Comparison of ENCODE assay signal across 28 cellular contexts in the genomic region with DNA sequence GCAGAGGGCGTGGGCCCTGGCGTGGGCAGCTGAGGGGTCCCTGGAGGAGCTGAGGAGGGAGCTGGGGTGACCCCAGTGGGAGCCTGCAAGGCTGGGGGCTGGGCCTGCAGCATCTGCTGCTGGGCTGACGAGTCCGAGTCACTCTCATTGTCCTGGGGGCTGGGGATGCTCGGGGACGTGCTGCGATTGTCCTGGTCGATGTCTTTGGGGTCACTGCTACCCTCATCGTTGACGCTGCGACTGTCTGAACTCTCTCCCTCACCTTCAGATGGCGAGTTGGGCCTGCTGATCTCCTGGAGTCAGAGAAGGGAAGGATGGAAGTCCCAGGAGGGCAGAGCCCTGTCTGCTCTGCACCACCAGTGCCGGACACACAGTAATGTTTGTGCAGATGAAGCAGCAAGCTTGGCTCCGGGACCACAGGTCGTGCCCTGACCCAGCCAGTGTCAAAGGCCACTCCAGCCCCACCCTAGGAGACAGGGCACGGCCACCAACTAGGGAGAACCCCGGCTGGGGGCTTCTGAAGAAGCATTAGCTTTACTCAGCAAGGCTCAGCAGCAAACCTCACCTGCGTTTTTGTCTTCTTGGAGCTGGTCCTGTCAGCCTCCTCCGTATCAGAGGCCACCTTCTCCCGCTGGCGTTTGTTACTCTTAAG. TPM values are rescaled to one million over a fixed set of nuclear protein-coding genes. Genes with fewer than 3 reads are reported as not detected.
DNase-seq lines count a peak whose midpoint lies in the region; ATAC-seq, FAIRE-seq and TF ChIP-seq lines count a peak whose summit lies in the region.
"Had no signal": no experiment of that assay in that cellular context is flagged by ENCODE, and none has a peak within 500 bp of the region (broad histone marks: within the 10 kb centered on the region; RNA-seq: fewer than 3 reads in every experiment).

No MANE protein-coding gene starts in this region.

- H3K4me2 ChIP-seq in H1 (ENCODE audit: insufficient read depth in 1 of 2, low read depth in 2 of 2, low read length in 2 of 2): no peak overlapping the region
- H3K4me2 ChIP-seq: BLaER1 had no signal

- H2AK5ac ChIP-seq in H1 (ENCODE audit: low read depth, low read length): no peak overlapping the region

- H3K27ac Mint-ChIP-seq in neural crest cell (ENCODE audit: unreplicated experiment): peak overlapping the region; percentile 91
- H3K27ac Mint-ChIP-seq: activated T-helper 2 cell treated with anti-CD3 and anti-CD28 coated beads, Interferon-gamma antibody, Interleukin-2, Interleukin-4, amounts not matched to agents 10 μg/mL and 5 μg/mL and 100 μg/mL, durations not matched to agents 14 hours and 24 hours and 36 hours; T-helper 2 cell treated with Interferon-gamma antibody and Interleukin-4, amounts not matched to agents 5 μg/mL and 100 μg/mL, for 36 hours; type B pancreatic cell had no signal

- no peak overlapping the region for H3K23ac ChIP-seq in H1 (ENCODE audit: insufficient read length)

- no peak overlapping the region for H3K9ac ChIP-seq in H1 (replicated peaks in 1 of 4; ENCODE audit: extremely low read depth in 1 of 4, low read depth in 3 of 4, low read length in 3 of 4)
- H3K9ac ChIP-seq: BLaER1 had no signal

- H2BK15ac ChIP-seq in H1 (ENCODE audit: low read length): no peak overlapping the region

- H4K91ac ChIP-seq in H1 (replicated peaks; ENCODE audit: insufficient read length, low read length): no peak overlapping the region

- TF ChIP-seq RAD21 in H1 (IDR thresholded peaks at IDR 0.05 in 1 of 2, conservative IDR thresholded peaks at IDR 0.05 in 1 of 2; ENCODE audit: low read depth in 2 of 2, low read length in 2 of 2): no peak

- H3K9me3 Mint-ChIP-seq in neural crest cell: no peaks in the 10 kb centered on the region
- H3K9me3 Mint-ChIP-seq: activated T-helper 2 cell treated with anti-CD3 and anti-CD28 coated beads, Interferon-gamma antibody, Interleukin-2, Interleukin-4, amounts not matched to agents 10 μg/mL and 5 μg/mL and 100 μg/mL, durations not matched to agents 14 hours and 24 hours and 36 hours; T-helper 2 cell treated with Interferon-gamma antibody and Interleukin-4, amounts not matched to agents 5 μg/mL and 100 μg/mL, for 36 hours; type B pancreatic cell had no signal

- H2BK20ac ChIP-seq in H1 (ENCODE audit: low read length): no peak overlapping the region

- no peak overlapping the region for H3K4me3 Mint-ChIP-seq in neural crest cell
- H3K4me3 Mint-ChIP-seq: T-helper 2 cell treated with Interferon-gamma antibody and Interleukin-4, amounts not matched to agents 5 μg/mL and 100 μg/mL, for 36 hours; type B pancreatic cell had no signal

- ATAC-seq in left cardiac atrium (no peak), GM19023 (IDR thresholded peaks at IDR 0.05; ENCODE audit: unreplicated experiment) (no peak)

- H3K27me3 ChIP-seq in left ventricle myocardium inferior (ENCODE audit: low read depth) (no peaks in the 10 kb centered on the region), H1 (replicated peaks in 1 of 4; ENCODE audit: control insufficient read depth in 3 of 4, extremely low read depth in 1 of 4, insufficient read depth in 3 of 4, low read length in 3 of 4) (no peaks in the 10 kb centered on the region)
- H3K27me3 ChIP-seq: BLaER1, brain microvascular endothelial cell, esophagus squamous epithelium had no signal

- H3K4me1 Mint-ChIP-seq in neural crest cell: peaks cover 10% of the 10 kb centered on the region

- no peaks in the 10 kb centered on the region for H3K27me3 Mint-ChIP-seq in neural crest cell (ENCODE audit: low read depth)
- H3K27me3 Mint-ChIP-seq: type B pancreatic cell had no signal

- CTCF ChIA-PET in H1 (lab: Charles Lee; ENCODE audit: partially characterized antibody): interaction anchor here (1.1 to 6.1 kb wide), 2 partner anchors 10 to 11 kb away, joined by 3 to 42 read pairs; no protein-coding TSS in a partner anchor

- DNase-seq in left ventricle myocardium inferior (no peak), left cardiac atrium (no peak), H1 (ENCODE audit: low read depth in 1 of 2, low spot score in 2 of 2) (no peak), neural crest cell (ENCODE audit: low read depth, low spot score) (no peak), NCI-H226 (no peak), NCI-H2081 (lab: John Stamatoyannopoulos, UW) (no peak), DMS153 (lab: John Stamatoyannopoulos, UW) (no peak)
- DNase-seq: ACHN; activated CD4-positive, alpha-beta T cell treated with anti-CD3 and anti-CD28 coated beads, Interleukin-2, amount 50 U/mL, for 1 hour; brain microvascular endothelial cell; DND-41; effector CD8-positive, alpha-beta T cell; esophagus squamous epithelium; islet precursor cell; NCI-H1092; NCI-H187 treated with DMSO at 0.1 percent for 48 hours; NCI-H748 treated with DMSO at 0.1 percent for 48 hours; stimulated activated CD8-positive, alpha-beta memory T cell treated with anti-CD3 and anti-CD28 coated beads, Interleukin-4, amount 100 ng/mL, for 48 hours; WERI-Rb-1 had no signal

- H3K18ac ChIP-seq in H1 (ENCODE audit: extremely low read depth, low read length): no peak overlapping the region

- H4K5ac ChIP-seq in H1 (ENCODE audit: insufficient read length, low read depth, low read length): no peak overlapping the region

- H3K79me2 ChIP-seq in H1 (ENCODE audit: control insufficient read depth in 1 of 2, insufficient read depth in 2 of 2, low read length in 2 of 2): no peaks in the 10 kb centered on the region; a peak in 1 of 4 replicates

- H2BK5ac ChIP-seq in H1 (ENCODE audit: low read depth, low read length): no peak overlapping the region

- H3K14ac ChIP-seq in H1 (ENCODE audit: insufficient read length): no peak overlapping the region

- H3K4me1 ChIP-seq in left ventricle myocardium inferior (peaks cover 79% of the 10 kb centered on the region), H1 (replicated peaks in 1 of 4; ENCODE audit: control insufficient read depth in 3 of 4, insufficient read depth in 4 of 4, low read length in 3 of 4) (no peaks in the 10 kb centered on the region)

- no peak overlapping the region; the same call in 1 of the 2 replicates for H4K8ac ChIP-seq in H1 (ENCODE audit: extremely low read depth, insufficient read depth, low read length)

- POLR2A ChIA-PET in H1 (lab: Charles Lee; ENCODE audit: partially characterized antibody): no interaction called here

- TF ChIP-seq EP300 in H1 (IDR thresholded peaks at IDR 0.05; ENCODE audit: borderline replicate concordance in 1 of 2, low read depth in 2 of 2, low read length in 2 of 2): no peak

- no peak overlapping the region for H3K56ac ChIP-seq in H1 (replicated peaks; ENCODE audit: insufficient read length, low read depth, low read length)

- H3K9me3 ChIP-seq in left ventricle myocardium inferior (replicated peaks) (no peaks in the 10 kb centered on the region), H1 (ENCODE audit: insufficient read depth in 2 of 2, low read depth in 1 of 2, low read length in 1 of 2) (no peaks in the 10 kb centered on the region)
- H3K9me3 ChIP-seq: BLaER1, esophagus squamous epithelium had no signal

- no peak overlapping the region for H2AFZ ChIP-seq in H1 (ENCODE audit: low read length)

- H3K27ac ChIP-seq in left ventricle myocardium inferior (replicated peaks): peak overlapping the region; percentile 94
- no peak overlapping the region for H3K27ac ChIP-seq in H1 (ENCODE audit: low read depth, low read length)
- H3K27ac ChIP-seq: BLaER1, brain microvascular endothelial cell, WERI-Rb-1 had no signal

- WGBS in H1 (ENCODE audit: extremely low coverage in 1 of 2, insufficient coverage in 1 of 2, insufficient read length in 1 of 2, insufficient replicate concordance in 2 of 2, low coverage in 1 of 2, low lambda C conversion rate in 2 of 2, missing lambda C conversion rate in 1 of 2), 2 experiments: 98% methylated on average over 21 of the region's 21 CpGs; no CpG with 5 or more reads in 1 of the 2 experiments

- no peak overlapping the region for H2BK12ac ChIP-seq in H1 (ENCODE audit: low read depth, low read length)

- no peaks in the 10 kb centered on the region for H3K23me2 ChIP-seq in H1 (ENCODE audit: low read depth, low read length)

- peaks cover 5 to 11% of the 10 kb centered on the region in 2 experiments for H4K20me1 ChIP-seq in H1 (replicated peaks in 1 of 2; ENCODE audit: control insufficient read depth in 1 of 2, insufficient read depth in 2 of 2, low read length in 2 of 2)

- TF ChIP-seq CTCF in left ventricle myocardium inferior (IDR thresholded peaks at IDR 0.05; ENCODE audit: borderline replicate concordance) (no peak), H1 (IDR thresholded peaks at IDR 0.05; ENCODE audit: control extremely low read depth in 1 of 3, insufficient read depth in 1 of 3, low read depth in 1 of 3, low read length in 3 of 3) (no peak), neural crest cell (conservative IDR thresholded peaks at IDR 0.05) (no peak)

- FAIRE-seq in H1 (lab: Jason Lieb, UNC): no peak
- FAIRE-seq: colon, frontal cortex, H54 had no signal

- H3K36me3 ChIP-seq in left ventricle myocardium inferior: peaks cover 100% of the 10 kb centered on the region
- peaks cover 14 to 67% (median 57%) of the 10 kb centered on the region in 4 experiments for H3K36me3 ChIP-seq in H1 (ENCODE audit: control insufficient read depth in 2 of 4, insufficient read depth in 4 of 4, low read length in 3 of 4)

- peaks cover 11% of the 10 kb centered on the region for H3K36me3 Mint-ChIP-seq in neural crest cell (ENCODE audit: low read depth)

- intact Hi-C loops in left ventricle myocardium inferior (cut with micrococcal nuclease) (no loop called here), left cardiac atrium (cut with DNase I) (no loop called here)

- peaks cover 3% of the 10 kb centered on the region; the same call in 1 of the 2 replicates for H3K79me1 ChIP-seq in H1 (ENCODE audit: low read depth, low read length)

- H3K4ac ChIP-seq in H1 (replicated peaks; ENCODE audit: insufficient read length, low read depth, low read length): no peak overlapping the region

- H3K4me3 ChIP-seq in left ventricle myocardium inferior (no peak overlapping the region), H1 (ENCODE audit: extremely low read depth in 1 of 4, insufficient read depth in 2 of 4, low read depth in 3 of 4, low read length in 4 of 4) (no peak overlapping the region)
- H3K4me3 ChIP-seq: BLaER1, esophagus squamous epithelium, lung had no signal

- no peak for TF ChIP-seq POLR2A in H1 (IDR thresholded peaks at IDR 0.05; ENCODE audit: control extremely low read depth in 1 of 2, low read depth in 2 of 2, low read length in 2 of 2)

- H2BK120ac ChIP-seq in H1 (replicated peaks; ENCODE audit: low read depth, low read length): no peak overlapping the region

RNA-seq across cellular contexts. Expression of gene SLC45A1, which starts 43.4 kb away (rescaled TPM):
- 1.8 TPM for total RNA-seq in left ventricle myocardium inferior
- 1 to 10 TPM; 1.8 to 2.2 TPM for total RNA-seq in left cardiac atrium
- total RNA-seq in H1 (2021; fragmentation: NEBNext Ultra II Directional; extraction: Animal tissue kit (Norgen Biotek cat#: 25700)): 1.6 and 1.7 TPM in 2 replicates
- 1.0 and 1.6 TPM in 2 replicates for polyA plus RNA-seq in H1 (2011; rRNA removed)
- 0.96 TPM for polyA plus RNA-seq in H1 (2011; cell fraction: cytosol; rRNA removed)
- polyA plus RNA-seq in H1 (2011; cell fraction: nucleus; rRNA removed): 1.5 TPM
- 1.6 to 2.1 TPM (median 1.8 TPM) in 4 replicates for polyA plus RNA-seq in H1 (2012, experiment 1 of 2)
- polyA plus RNA-seq in H1 (2012, experiment 2 of 2): 1.8 TPM
- polyA plus RNA-seq in H1 (2013, experiment 1 of 2): 2.7 TPM
- polyA plus RNA-seq in H1 (2013, experiment 2 of 2): 3.0 TPM
- polyA minus RNA-seq in H1 (2011; rRNA and poly(A)+ RNA removed): 0.32 and 1.1 TPM in 2 replicates
- polyA minus RNA-seq in H1 (2011; cell fraction: cytosol; rRNA and poly(A)+ RNA removed): not detected
- polyA minus RNA-seq in H1 (2011; cell fraction: nucleus; rRNA and poly(A)+ RNA removed): 1.2 TPM
- 2.5 TPM in 2 replicates for total RNA-seq in neural crest cell
